Comparison of ENCODE assay signal across 15 cellular contexts in the genomic region with DNA sequence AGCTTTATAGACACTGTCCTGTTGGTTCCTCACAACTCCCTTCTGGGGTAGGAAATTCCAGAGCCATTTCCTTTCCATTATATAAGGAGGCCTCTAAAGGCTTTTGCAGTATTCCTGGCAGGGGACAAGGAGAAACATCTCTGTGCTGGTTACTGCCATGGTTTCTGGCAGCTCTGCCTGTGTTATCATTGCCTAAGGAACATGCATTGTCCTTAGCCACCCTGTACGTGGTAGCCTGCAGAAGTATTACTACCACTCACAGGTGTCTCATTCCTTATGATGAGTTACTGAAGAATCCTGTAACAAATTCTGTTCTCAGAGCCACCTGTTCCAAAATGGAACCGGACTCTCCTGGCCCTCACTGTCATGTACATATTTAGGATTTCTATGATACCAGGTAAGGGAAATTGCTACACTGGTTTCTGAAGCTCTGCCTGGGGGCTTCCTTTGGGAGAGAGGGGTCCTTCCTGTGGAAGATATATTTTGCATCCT. TPM values are rescaled to one million over a fixed set of nuclear protein-coding genes. Genes with fewer than 3 reads are reported as not detected.
DNase-seq lines count a peak whose midpoint lies in the region; ATAC-seq, FAIRE-seq and TF ChIP-seq lines count a peak whose summit lies in the region.
"Had no signal": no experiment of that assay in that cellular context is flagged by ENCODE, and none has a peak within 500 bp of the region (broad histone marks: within the 10 kb centered on the region; RNA-seq: fewer than 3 reads in every experiment).

No MANE protein-coding gene starts in this region.

- H3K27me3 ChIP-seq in cardiac muscle cell (no peaks in the 10 kb centered on the region), osteoblast (ENCODE audit: insufficient read depth, low read length) (no peaks in the 10 kb centered on the region)

- H3K36me3 ChIP-seq in cardiac muscle cell (no peaks in the 10 kb centered on the region), osteoblast (ENCODE audit: insufficient read depth, low read length) (no peaks in the 10 kb centered on the region)

- no peaks in the 10 kb centered on the region for H4K20me1 ChIP-seq in osteoblast (ENCODE audit: insufficient read depth, low read length)

- H3K4me3 ChIP-seq in cardiac muscle cell: no peak overlapping the region
- no peak overlapping the region for H3K4me3 ChIP-seq in osteoblast (ENCODE audit: insufficient read depth, low read length)

- H3K36me3 Mint-ChIP-seq in WTC11: peaks cover 57% of the 10 kb centered on the region

- H3K9me3 ChIP-seq in cardiac muscle cell (ENCODE audit: low read depth) (no peaks in the 10 kb centered on the region), osteoblast (ENCODE audit: low read depth, low read length) (no peaks in the 10 kb centered on the region)

- H3K4me2 ChIP-seq in osteoblast (ENCODE audit: insufficient read depth, low read length): no peak overlapping the region

- CTCF ChIA-PET in WTC11 (lab: Charles Lee): interaction anchor here (0.9 to 3.3 kb wide), 5 partner anchors 14 to 116 kb away, joined by 3 to 32 read pairs (median 7); no protein-coding TSS in a partner anchor

- no peak overlapping the region for H2AFZ ChIP-seq in osteoblast (ENCODE audit: low read length)

- H3K27ac Mint-ChIP-seq in WTC11: peak overlapping the region; percentile 67

- H3K27me3 Mint-ChIP-seq in WTC11 (ENCODE audit: low read depth): no peaks in the 10 kb centered on the region

- peaks cover 4% of the 10 kb centered on the region for H3K4me1 Mint-ChIP-seq in WTC11

- H3K4me1 ChIP-seq in cardiac muscle cell (ENCODE audit: low read depth) (peaks cover 11% of the 10 kb centered on the region), osteoblast (ENCODE audit: insufficient read depth, low read length) (peaks cover 58% of the 10 kb centered on the region)

- peak overlapping the region; percentile 62 for H3K27ac ChIP-seq in cardiac muscle cell
- H3K27ac ChIP-seq in osteoblast (ENCODE audit: low read depth, low read length): peak overlapping the region; percentile 19
- H3K27ac ChIP-seq: C4-2B had no signal

- no peak overlapping the region for H3K4me3 Mint-ChIP-seq in WTC11
- H3K4me3 Mint-ChIP-seq: H9 had no signal

- TF ChIP-seq CTCF in cardiac muscle cell (IDR thresholded peaks at IDR 0.05; ENCODE audit: low read depth, low read length) (no peak), WTC11 (IDR thresholded peaks at IDR 0.05) (no peak), osteoblast (IDR thresholded peaks at IDR 0.05; ENCODE audit: extremely low read depth, low read depth, low read length) (no peak)

- H3K79me2 ChIP-seq in osteoblast (ENCODE audit: insufficient read depth, low read length): peaks cover 56% of the 10 kb centered on the region

- POLR2A ChIA-PET in WTC11 (lab: Charles Lee): no interaction called here

- intact Hi-C loops in left ventricle myocardium superior (cut with micrococcal nuclease): no loop called here

- ATAC-seq in left ventricle myocardium superior (no peak), WTC11 (peak; percentile 32), GM21619 (IDR thresholded peaks at IDR 0.05; ENCODE audit: unreplicated experiment) (no peak)

- no peaks in the 10 kb centered on the region for H3K9me3 Mint-ChIP-seq in WTC11
- H3K9me3 Mint-ChIP-seq: H9 had no signal

- DNase-seq in cardiac muscle cell (ENCODE audit: low read depth in 1 of 2, low spot score in 1 of 2) (no peak), left ventricle myocardium superior (no peak), WTC11 (ENCODE audit: low spot score) (no peak), osteoblast (ENCODE audit: insufficient read length, low spot score, missing footprints) (peak; percentile 4), urothelium cell line (ENCODE audit: low spot score) (no peak), NCI-H187 (lab: John Stamatoyannopoulos, UW) (no peak)
- DNase-seq in activated effector memory CD4-positive, alpha-beta T cell treated with Interleukin-2 at 50 U/mL for 16 hours: no peak
- DNase-seq: H9, NCI-H1417, NCI-H2029, NCI-H2171 treated with DMSO at 0.1 percent for 48 hours, NCI-H82 had no signal

- FAIRE-seq in urothelium cell line (lab: Jason Lieb, UNC): peak; percentile 35
- FAIRE-seq: HepG2 had no signal

TF ChIP-seq in WTC11, 78 proteins besides CTCF, POLR2A, EP300 and RAD21:
- TF ChIP-seq, protein P1, sequence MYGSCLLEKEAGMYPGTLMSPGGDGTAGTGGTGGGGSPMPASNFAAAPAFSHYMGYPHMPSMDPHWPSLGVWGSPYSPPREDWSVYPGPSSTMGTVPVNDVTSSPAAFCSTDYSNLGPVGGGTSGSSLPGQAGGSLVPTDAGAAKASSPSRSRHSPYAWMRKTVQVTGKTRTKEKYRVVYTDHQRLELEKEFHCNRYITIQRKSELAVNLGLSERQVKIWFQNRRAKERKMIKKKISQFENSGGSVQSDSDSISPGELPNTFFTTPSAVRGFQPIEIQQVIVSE (CRISPR knock-in tag; IDR thresholded peaks at IDR 0.05; ENCODE audit: borderline replicate concordance): no peak
- TF ChIP-seq, protein P2, sequence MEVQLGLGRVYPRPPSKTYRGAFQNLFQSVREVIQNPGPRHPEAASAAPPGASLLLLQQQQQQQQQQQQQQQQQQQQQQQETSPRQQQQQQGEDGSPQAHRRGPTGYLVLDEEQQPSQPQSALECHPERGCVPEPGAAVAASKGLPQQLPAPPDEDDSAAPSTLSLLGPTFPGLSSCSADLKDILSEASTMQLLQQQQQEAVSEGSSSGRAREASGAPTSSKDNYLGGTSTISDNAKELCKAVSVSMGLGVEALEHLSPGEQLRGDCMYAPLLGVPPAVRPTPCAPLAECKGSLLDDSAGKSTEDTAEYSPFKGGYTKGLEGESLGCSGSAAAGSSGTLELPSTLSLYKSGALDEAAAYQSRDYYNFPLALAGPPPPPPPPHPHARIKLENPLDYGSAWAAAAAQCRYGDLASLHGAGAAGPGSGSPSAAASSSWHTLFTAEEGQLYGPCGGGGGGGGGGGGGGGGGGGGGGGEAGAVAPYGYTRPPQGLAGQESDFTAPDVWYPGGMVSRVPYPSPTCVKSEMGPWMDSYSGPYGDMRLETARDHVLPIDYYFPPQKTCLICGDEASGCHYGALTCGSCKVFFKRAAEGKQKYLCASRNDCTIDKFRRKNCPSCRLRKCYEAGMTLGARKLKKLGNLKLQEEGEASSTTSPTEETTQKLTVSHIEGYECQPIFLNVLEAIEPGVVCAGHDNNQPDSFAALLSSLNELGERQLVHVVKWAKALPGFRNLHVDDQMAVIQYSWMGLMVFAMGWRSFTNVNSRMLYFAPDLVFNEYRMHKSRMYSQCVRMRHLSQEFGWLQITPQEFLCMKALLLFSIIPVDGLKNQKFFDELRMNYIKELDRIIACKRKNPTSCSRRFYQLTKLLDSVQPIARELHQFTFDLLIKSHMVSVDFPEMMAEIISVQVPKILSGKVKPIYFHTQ (CRISPR knock-in tag; IDR thresholded peaks at IDR 0.05): no peak

RNA-seq across cellular contexts. Expression of a gene that starts 58.0 kb away (rescaled TPM):
- total RNA-seq in cardiac muscle cell (19.7 and 127 TPM in 2 replicates), left ventricle myocardium superior (7.1 TPM), WTC11 (2021) (39.7 to 45.4 TPM (median 42.0 TPM) in 3 replicates), osteoblast (19.5 and 21.8 TPM in 2 replicates)
- 21.3 and 23.2 TPM in 2 replicates for polyA plus RNA-seq in cardiac muscle cell
